1 cellular context compared by ENCODE assay signal in genomic region chr22:19494676-19495173, GRCh38.
TF ChIP-seq lines count a peak whose summit lies in the region.

No MANE protein-coding gene starts in this region.

TF ChIP-seq in K562, 482 proteins besides CTCF, POLR2A, EP300 and RAD21 (continued from another document and continues in another):
- no peak for TF ChIP-seq ZNF398 (CRISPR knock-in tag; IDR thresholded peaks at IDR 0.05)
- peak; percentile 29; the same call in 1 of the 2 replicates for TF ChIP-seq MAX (CRISPR knock-in tag; IDR thresholded peaks at IDR 0.05)
- TF ChIP-seq, protein P1, sequence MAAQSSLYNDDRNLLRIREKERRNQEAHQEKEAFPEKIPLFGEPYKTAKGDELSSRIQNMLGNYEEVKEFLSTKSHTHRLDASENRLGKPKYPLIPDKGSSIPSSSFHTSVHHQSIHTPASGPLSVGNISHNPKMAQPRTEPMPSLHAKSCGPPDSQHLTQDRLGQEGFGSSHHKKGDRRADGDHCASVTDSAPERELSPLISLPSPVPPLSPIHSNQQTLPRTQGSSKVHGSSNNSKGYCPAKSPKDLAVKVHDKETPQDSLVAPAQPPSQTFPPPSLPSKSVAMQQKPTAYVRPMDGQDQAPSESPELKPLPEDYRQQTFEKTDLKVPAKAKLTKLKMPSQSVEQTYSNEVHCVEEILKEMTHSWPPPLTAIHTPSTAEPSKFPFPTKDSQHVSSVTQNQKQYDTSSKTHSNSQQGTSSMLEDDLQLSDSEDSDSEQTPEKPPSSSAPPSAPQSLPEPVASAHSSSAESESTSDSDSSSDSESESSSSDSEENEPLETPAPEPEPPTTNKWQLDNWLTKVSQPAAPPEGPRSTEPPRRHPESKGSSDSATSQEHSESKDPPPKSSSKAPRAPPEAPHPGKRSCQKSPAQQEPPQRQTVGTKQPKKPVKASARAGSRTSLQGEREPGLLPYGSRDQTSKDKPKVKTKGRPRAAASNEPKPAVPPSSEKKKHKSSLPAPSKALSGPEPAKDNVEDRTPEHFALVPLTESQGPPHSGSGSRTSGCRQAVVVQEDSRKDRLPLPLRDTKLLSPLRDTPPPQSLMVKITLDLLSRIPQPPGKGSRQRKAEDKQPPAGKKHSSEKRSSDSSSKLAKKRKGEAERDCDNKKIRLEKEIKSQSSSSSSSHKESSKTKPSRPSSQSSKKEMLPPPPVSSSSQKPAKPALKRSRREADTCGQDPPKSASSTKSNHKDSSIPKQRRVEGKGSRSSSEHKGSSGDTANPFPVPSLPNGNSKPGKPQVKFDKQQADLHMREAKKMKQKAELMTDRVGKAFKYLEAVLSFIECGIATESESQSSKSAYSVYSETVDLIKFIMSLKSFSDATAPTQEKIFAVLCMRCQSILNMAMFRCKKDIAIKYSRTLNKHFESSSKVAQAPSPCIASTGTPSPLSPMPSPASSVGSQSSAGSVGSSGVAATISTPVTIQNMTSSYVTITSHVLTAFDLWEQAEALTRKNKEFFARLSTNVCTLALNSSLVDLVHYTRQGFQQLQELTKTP (IDR thresholded peaks at IDR 0.05; ENCODE audit: low read depth in 1 of 2, partially characterized antibody in 2 of 2) = no peak
- no peak for TF ChIP-seq PURB (CRISPR knock-in tag; IDR thresholded peaks at IDR 0.05; ENCODE audit: low read depth)
- no peak for TF ChIP-seq FOXP4 (CRISPR knock-in tag; IDR thresholded peaks at IDR 0.05; ENCODE audit: borderline replicate concordance)
- TF ChIP-seq NCOA4 (IDR thresholded peaks at IDR 0.05; ENCODE audit: partially characterized antibody) = no peak
- no peak for TF ChIP-seq MCM7 (IDR thresholded peaks at IDR 0.05)
- TF ChIP-seq, protein P2, sequence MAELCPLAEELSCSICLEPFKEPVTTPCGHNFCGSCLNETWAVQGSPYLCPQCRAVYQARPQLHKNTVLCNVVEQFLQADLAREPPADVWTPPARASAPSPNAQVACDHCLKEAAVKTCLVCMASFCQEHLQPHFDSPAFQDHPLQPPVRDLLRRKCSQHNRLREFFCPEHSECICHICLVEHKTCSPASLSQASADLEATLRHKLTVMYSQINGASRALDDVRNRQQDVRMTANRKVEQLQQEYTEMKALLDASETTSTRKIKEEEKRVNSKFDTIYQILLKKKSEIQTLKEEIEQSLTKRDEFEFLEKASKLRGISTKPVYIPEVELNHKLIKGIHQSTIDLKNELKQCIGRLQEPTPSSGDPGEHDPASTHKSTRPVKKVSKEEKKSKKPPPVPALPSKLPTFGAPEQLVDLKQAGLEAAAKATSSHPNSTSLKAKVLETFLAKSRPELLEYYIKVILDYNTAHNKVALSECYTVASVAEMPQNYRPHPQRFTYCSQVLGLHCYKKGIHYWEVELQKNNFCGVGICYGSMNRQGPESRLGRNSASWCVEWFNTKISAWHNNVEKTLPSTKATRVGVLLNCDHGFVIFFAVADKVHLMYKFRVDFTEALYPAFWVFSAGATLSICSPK (IDR thresholded peaks at IDR 0.05; ENCODE audit: borderline replicate concordance) = no peak
- TF ChIP-seq SUPT5H (IDR thresholded peaks at IDR 0.05) = no peak
- TF ChIP-seq HEY1 (CRISPR knock-in tag; IDR thresholded peaks at IDR 0.05; ENCODE audit: borderline replicate concordance) = no peak
- no peak for TF ChIP-seq BRD4 (IDR thresholded peaks at IDR 0.05)
- no peak for TF ChIP-seq ZNF3 (CRISPR knock-in tag; IDR thresholded peaks at IDR 0.05)
- TF ChIP-seq RNF219 (CRISPR knock-in tag; IDR thresholded peaks at IDR 0.05) = no peak
- TF ChIP-seq, protein P3, sequence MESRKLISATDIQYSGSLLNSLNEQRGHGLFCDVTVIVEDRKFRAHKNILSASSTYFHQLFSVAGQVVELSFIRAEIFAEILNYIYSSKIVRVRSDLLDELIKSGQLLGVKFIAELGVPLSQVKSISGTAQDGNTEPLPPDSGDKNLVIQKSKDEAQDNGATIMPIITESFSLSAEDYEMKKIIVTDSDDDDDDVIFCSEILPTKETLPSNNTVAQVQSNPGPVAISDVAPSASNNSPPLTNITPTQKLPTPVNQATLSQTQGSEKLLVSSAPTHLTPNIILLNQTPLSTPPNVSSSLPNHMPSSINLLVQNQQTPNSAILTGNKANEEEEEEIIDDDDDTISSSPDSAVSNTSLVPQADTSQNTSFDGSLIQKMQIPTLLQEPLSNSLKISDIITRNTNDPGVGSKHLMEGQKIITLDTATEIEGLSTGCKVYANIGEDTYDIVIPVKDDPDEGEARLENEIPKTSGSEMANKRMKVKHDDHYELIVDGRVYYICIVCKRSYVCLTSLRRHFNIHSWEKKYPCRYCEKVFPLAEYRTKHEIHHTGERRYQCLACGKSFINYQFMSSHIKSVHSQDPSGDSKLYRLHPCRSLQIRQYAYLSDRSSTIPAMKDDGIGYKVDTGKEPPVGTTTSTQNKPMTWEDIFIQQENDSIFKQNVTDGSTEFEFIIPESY (CRISPR knock-in tag; IDR thresholded peaks at IDR 0.05) = no peak
- TF ChIP-seq COPS2 (conservative IDR thresholded peaks at IDR 0.05) = no peak
- TF ChIP-seq, protein P4, sequence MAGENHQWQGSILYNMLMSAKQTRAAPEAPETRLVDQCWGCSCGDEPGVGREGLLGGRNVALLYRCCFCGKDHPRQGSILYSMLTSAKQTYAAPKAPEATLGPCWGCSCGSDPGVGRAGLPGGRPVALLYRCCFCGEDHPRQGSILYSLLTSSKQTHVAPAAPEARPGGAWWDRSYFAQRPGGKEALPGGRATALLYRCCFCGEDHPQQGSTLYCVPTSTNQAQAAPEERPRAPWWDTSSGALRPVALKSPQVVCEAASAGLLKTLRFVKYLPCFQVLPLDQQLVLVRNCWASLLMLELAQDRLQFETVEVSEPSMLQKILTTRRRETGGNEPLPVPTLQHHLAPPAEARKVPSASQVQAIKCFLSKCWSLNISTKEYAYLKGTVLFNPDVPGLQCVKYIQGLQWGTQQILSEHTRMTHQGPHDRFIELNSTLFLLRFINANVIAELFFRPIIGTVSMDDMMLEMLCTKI (IDR thresholded peaks at IDR 0.05; ENCODE audit: partially characterized antibody) = no peak
- TF ChIP-seq, protein P5, sequence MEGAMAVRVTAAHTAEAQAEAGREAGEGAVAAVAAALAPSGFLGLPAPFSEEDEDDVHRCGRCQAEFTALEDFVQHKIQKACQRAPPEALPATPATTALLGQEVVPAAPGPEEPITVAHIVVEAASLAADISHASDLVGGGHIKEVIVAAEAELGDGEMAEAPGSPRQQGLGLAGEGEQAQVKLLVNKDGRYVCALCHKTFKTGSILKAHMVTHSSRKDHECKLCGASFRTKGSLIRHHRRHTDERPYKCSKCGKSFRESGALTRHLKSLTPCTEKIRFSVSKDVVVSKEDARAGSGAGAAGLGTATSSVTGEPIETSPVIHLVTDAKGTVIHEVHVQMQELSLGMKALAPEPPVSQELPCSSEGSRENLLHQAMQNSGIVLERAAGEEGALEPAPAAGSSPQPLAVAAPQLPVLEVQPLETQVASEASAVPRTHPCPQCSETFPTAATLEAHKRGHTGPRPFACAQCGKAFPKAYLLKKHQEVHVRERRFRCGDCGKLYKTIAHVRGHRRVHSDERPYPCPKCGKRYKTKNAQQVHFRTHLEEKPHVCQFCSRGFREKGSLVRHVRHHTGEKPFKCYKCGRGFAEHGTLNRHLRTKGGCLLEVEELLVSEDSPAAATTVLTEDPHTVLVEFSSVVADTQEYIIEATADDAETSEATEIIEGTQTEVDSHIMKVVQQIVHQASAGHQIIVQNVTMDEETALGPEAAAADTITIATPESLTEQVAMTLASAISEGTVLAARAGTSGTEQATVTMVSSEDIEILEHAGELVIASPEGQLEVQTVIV (CRISPR knock-in tag; IDR thresholded peaks at IDR 0.05; ENCODE audit: borderline replicate concordance) = no peak
